Comparison of ENCODE assay signal across 23 cellular contexts in genomic region chr1:54370287-54371003, GRCh38. TPM values are rescaled to one million over a fixed set of nuclear protein-coding genes. Genes with fewer than 3 reads are reported as not detected.
DNase-seq lines count a peak whose midpoint lies in the region; ATAC-seq, FAIRE-seq and TF ChIP-seq lines count a peak whose summit lies in the region.
"Had no signal": no experiment of that assay in that cellular context is flagged by ENCODE, and none has a peak within 500 bp of the region (broad histone marks: within the 10 kb centered on the region; RNA-seq: fewer than 3 reads in every experiment).

No MANE protein-coding gene starts in this region.

- DNase-seq in D721Med (ENCODE audit: insufficient read length, low spot score) = no peak
- DNase-seq in bronchial epithelial cell (ENCODE audit: low read depth) = no peak
- no peak for DNase-seq in pancreas
- no peak for DNase-seq in NOMO-1 treated with DMSO at 0.1 percent for 48 hours (lab: John Stamatoyannopoulos, UW; ENCODE audit: unreplicated experiment)
- DNase-seq in DMS114 treated with DMSO at 0.1 percent for 48 hours (lab: John Stamatoyannopoulos, UW; ENCODE audit: unreplicated experiment) = no peak
- DNase-seq: activated CD4-positive, alpha-beta T cell treated with anti-CD3 and anti-CD28 coated beads, Interleukin-2, amount 50 U/mL, for 1 hour; activated naive CD4-positive, alpha-beta T cell treated with anti-CD3 and anti-CD28 coated beads for 36 hours; activated T-cell treated with anti-CD3 and anti-CD28 coated beads, Interleukin-2, amount 50 U/mL, for 48 hours; cortex of kidney; KG1; mammary epithelial cell; MM.1S; NCI-H1417 treated with DMSO at 0.1 percent for 48 hours; NCI-H510A treated with DMSO at 0.1 percent for 48 hours; SHP77 treated with DMSO at 0.1 percent for 48 hours; sigmoid colon; stimulated activated CD4-positive, alpha-beta T cell treated with anti-CD3 and anti-CD28 coated beads, Interleukin-4, amount 100 ng/mL, for 4 hours had no signal

- ATAC-seq in pancreas = peak in 3 of 4 donors; percentile 11 to 40 (median 32)
- ATAC-seq in activated CD4-positive, CD25-positive, alpha-beta regulatory T cell treated with anti-CD3 and anti-CD28 coated beads, Interleukin-2, amount 50 U/mL, for 24 hours = no peak
- ATAC-seq: stimulated activated memory B cell treated with anti-CD40 and anti-IgM and Interleukin-4, amounts not matched to agents 10 μg/mL and 1 μg/mL and 100 μg/mL, for 72 hours had no signal

- H3K36me3 ChIP-seq in HEK293 (ENCODE audit: control insufficient read depth in 2 of 2, insufficient read depth in 1 of 2, low read length in 2 of 2) (peaks cover 0 to 19% of the 10 kb centered on the region in 2 experiments; a peak in 1 of 3 replicates), bronchial epithelial cell (ENCODE audit: control insufficient read depth, insufficient read depth, low read length) (no peaks in the 10 kb centered on the region), pancreas (no peaks in the 10 kb centered on the region)
- H3K36me3 ChIP-seq: breast epithelium, sigmoid colon had no signal

- H3K9me3 ChIP-seq in HEK293 (ENCODE audit: control insufficient read depth, insufficient read depth, low read depth, low read length) (no peaks in the 10 kb centered on the region), pancreas (no peaks in the 10 kb centered on the region)
- H3K9me3 ChIP-seq: breast epithelium, sigmoid colon had no signal

- intact Hi-C loops in pancreas (cut with DNase I) = loop anchor here in 1 of 3 donors (10.0 kb wide), 1 partner anchor 156 kb away; no protein-coding TSS in a partner anchor

- CTCF ChIA-PET in HEK293 (lab: Yijun Ruan, JAX) = interaction anchor here (0.7 to 1.1 kb wide), 2 partner anchors 118 to 1188 kb away, joined by 3 read pairs; no protein-coding TSS in a partner anchor

- POLR2A ChIA-PET in HEK293 (lab: Yijun Ruan, JAX) = no interaction called here

- H3K27ac ChIP-seq in HEK293 (ENCODE audit: extremely low read depth, low read depth, low read length) (no peak overlapping the region), pancreas (no peak overlapping the region)
- H3K27ac ChIP-seq: breast epithelium had no signal

- H3K4me3 ChIP-seq in HEK293 (ENCODE audit: low read depth, low read length) = no peak overlapping the region
- no peak overlapping the region for H3K4me3 ChIP-seq in bronchial epithelial cell (ENCODE audit: low read depth, low read length)
- H3K4me3 ChIP-seq in pancreas = no peak overlapping the region
- H3K4me3 ChIP-seq: breast epithelium, sigmoid colon had no signal

- FAIRE-seq in D721Med (lab: Jason Lieb, UNC) (no peak), bronchial epithelial cell (lab: Jason Lieb, UNC) (peak; percentile 13), pancreas (lab: Jason Lieb, UNC) (no peak)
- FAIRE-seq: GM12892, HTR-8/SVneo had no signal

- H3K4me1 ChIP-seq in HEK293 (ENCODE audit: control insufficient read depth, insufficient read depth, low read length) (no peaks in the 10 kb centered on the region), pancreas (peaks cover 22 to 26% (median 25%) of the 10 kb centered on the region in 3 donors)

- H3K27me3 ChIP-seq in bronchial epithelial cell (ENCODE audit: control insufficient read depth, insufficient read depth, low read length) = no peaks in the 10 kb centered on the region
- no peaks in the 10 kb centered on the region for H3K27me3 ChIP-seq in pancreas
- H3K27me3 ChIP-seq: breast epithelium, sigmoid colon had no signal

- WGBS in pancreas, 2 donors = 54 to 59% methylated on average over 14 of the region's 14 CpGs

- peak; percentile 23 for TF ChIP-seq CTCF in D721Med (IDR thresholded peaks at IDR 0.05; ENCODE audit: insufficient read depth, missing control alignments)
- no peak for TF ChIP-seq CTCF in HEK293 (tag by site-specific recombination; IDR thresholded peaks at IDR 0.05)
- no peak for TF ChIP-seq CTCF in bronchial epithelial cell (IDR thresholded peaks at IDR 0.05; ENCODE audit: insufficient read depth, low read length, severe bottlenecking)
- TF ChIP-seq CTCF in pancreas (IDR thresholded peaks at IDR 0.05) = no peak

TF ChIP-seq in HEK293, 187 proteins besides CTCF, POLR2A, EP300 and RAD21:
- TF ChIP-seq ZNF510 (tag by site-specific recombination; IDR thresholded peaks at IDR 0.05; ENCODE audit: insufficient replicate concordance) = no peak
- no peak for TF ChIP-seq ZNF768 (tag by site-specific recombination; IDR thresholded peaks at IDR 0.05)
- peak; percentile 29; the same call in 1 of the 2 replicates for TF ChIP-seq ZBTB17 (tag by site-specific recombination; IDR thresholded peaks at IDR 0.05)
- TF ChIP-seq, protein P1, sequence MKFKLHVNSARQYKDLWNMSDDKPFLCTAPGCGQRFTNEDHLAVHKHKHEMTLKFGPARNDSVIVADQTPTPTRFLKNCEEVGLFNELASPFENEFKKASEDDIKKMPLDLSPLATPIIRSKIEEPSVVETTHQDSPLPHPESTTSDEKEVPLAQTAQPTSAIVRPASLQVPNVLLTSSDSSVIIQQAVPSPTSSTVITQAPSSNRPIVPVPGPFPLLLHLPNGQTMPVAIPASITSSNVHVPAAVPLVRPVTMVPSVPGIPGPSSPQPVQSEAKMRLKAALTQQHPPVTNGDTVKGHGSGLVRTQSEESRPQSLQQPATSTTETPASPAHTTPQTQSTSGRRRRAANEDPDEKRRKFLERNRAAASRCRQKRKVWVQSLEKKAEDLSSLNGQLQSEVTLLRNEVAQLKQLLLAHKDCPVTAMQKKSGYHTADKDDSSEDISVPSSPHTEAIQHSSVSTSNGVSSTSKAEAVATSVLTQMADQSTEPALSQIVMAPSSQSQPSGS (tag by site-specific recombination; IDR thresholded peaks at IDR 0.05; ENCODE audit: low read depth) = no peak

RNA-seq across cellular contexts. Expression of gene SSBP3, which starts 35.7 kb away (rescaled TPM):
- 3.5 and 3.7 TPM in 2 replicates for total RNA-seq in bronchial epithelial cell
- total RNA-seq in pancreas = 10 to 100 TPM; 20.5 to 25.2 (median 22.9) TPM
- 10 to 100 TPM; 16.4 to 31.0 TPM for polyA plus RNA-seq in pancreas

Comparison
In these comparisons a context has a peak if more than half of its experiments do, and no peak if none do; other contexts are left out.
1. ATAC-seq: peak in pancreas (3 of 4); none in activated CD4-positive, CD25-positive, alpha-beta regulatory T cell treated with anti-CD3 and anti-CD28 coated beads, Interleukin-2, amount 50 U/mL, for 24 hours (0 of 2).